ENCODE assay signal across 17 cellular contexts in the genomic region with DNA sequence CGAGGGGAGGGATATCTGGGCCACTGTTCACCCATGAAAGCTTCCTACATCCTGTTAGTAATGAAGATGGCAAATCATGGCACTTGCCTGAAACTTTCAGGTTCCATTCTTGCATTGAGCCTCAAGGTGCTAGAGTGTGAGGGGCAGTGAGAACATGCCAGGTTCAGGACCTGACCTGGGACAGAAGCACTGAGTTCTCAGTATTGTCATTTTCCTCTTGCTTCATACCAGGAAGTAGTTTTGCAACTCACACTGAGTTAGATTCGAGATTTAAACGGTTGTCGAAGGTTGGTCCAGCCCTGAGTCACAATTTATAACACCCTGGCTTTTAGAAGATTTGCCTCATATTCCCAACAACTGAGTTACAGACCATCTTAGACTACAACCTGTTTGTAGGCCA. TPM values are rescaled to one million over a fixed set of nuclear protein-coding genes. Genes with fewer than 3 reads are reported as not detected.
A peak's percentile ranks its signal among the peaks of the same experiment; 100 is the strongest.
DNase-seq lines count a peak whose midpoint lies in the region; ATAC-seq and TF ChIP-seq lines count a peak whose summit lies in the region.
"Had no signal": no experiment of that assay in that cellular context is flagged by ENCODE, and none has a peak within 500 bp of the region (broad histone marks: within the 10 kb centered on the region; RNA-seq: fewer than 3 reads in every experiment).

No MANE protein-coding gene starts in this region.

- H3K9me3 ChIP-seq in mucosa of descending colon, result no peaks in the 10 kb centered on the region
- H3K9me3 ChIP-seq in uterus, result no peaks in the 10 kb centered on the region
- H3K9me3 ChIP-seq in tibial artery, result no peaks in the 10 kb centered on the region
- H3K9me3 ChIP-seq: right atrium auricular region had no signal

- peak; percentile 38 for ATAC-seq in mucosa of descending colon
- ATAC-seq: left ventricle myocardium superior, natural killer cell, PC-3 had no signal

- TF ChIP-seq POLR2A in uterus (IDR thresholded peaks at IDR 0.05), result no peak

- peak overlapping the region in 1 of 59 donors; percentile 70 for H3K4me3 ChIP-seq in dorsolateral prefrontal cortex
- H3K4me3 ChIP-seq in mucosa of descending colon, result no peak overlapping the region
- H3K4me3 ChIP-seq in uterus, result peak overlapping the region in 1 of 2 donors; percentile 39
- no peak overlapping the region for H3K4me3 ChIP-seq in tibial artery
- H3K4me3 ChIP-seq: right atrium auricular region had no signal

- H3K27ac ChIP-seq in dorsolateral prefrontal cortex (peak overlapping the region in 46 of 59 donors; percentile 1 to 98 (median 68)), uterus (peak overlapping the region; percentile 97), tibial artery (no peak overlapping the region), RWPE1 (no peak overlapping the region)

- H3K4me1 ChIP-seq in mucosa of descending colon (ENCODE audit: low read depth) (peaks cover 9% of the 10 kb centered on the region), uterus (no peaks in the 10 kb centered on the region), tibial artery (peaks cover 0 to 9% (median 2%) of the 10 kb centered on the region in 4 donors)

- intact Hi-C loops in dorsolateral prefrontal cortex (cut with DNase I) (no loop called here), mucosa of descending colon (cut with DNase I, micrococcal nuclease) (loop anchor here in 1 of 2 donors (5.0 kb wide), 1 partner anchor 610 kb away; no protein-coding TSS in a partner anchor), uterus (cut with DNase I; ENCODE audit: low total_unique reads) (no loop called here), tibial artery (cut with DNase I; ENCODE audit: low total_unique reads) (no loop called here)

- CTCF ChIA-PET in RWPE1 (lab: Yijun Ruan, JAX), result no interaction called here

- TF ChIP-seq CTCF in dorsolateral prefrontal cortex (IDR thresholded peaks at IDR 0.05 in 54 of 56, conservative IDR thresholded peaks at IDR 0.05 in 2 of 56; ENCODE audit: low read depth in 1 of 56, partially characterized antibody in 56 of 56), result no peak
- TF ChIP-seq CTCF in mucosa of descending colon (IDR thresholded peaks at IDR 0.05), result no peak
- TF ChIP-seq CTCF in uterus (IDR thresholded peaks at IDR 0.05), result no peak
- TF ChIP-seq CTCF in tibial artery (IDR thresholded peaks at IDR 0.05), result no peak
- TF ChIP-seq CTCF in RWPE1 (conservative IDR thresholded peaks at IDR 0.05; ENCODE audit: low read depth), result no peak

- DNase-seq in SKM-1 treated with dmso at 0.1 percent for 144 hours (lab: John Stamatoyannopoulos, UW; ENCODE audit: unreplicated experiment) (peak; percentile 17), SKM-1 (lab: John Stamatoyannopoulos, UW; ENCODE audit: unreplicated experiment) (no peak), dorsolateral prefrontal cortex (no peak), mucosa of descending colon (no peak), uterus (peak in 1 of 2 donors; percentile 63), NCI-H2171 (lab: John Stamatoyannopoulos, UW) (no peak), tibial artery (no peak), RWPE1 (ENCODE audit: low spot score) (no peak)
- DNase-seq: anterior cingulate cortex; DMS79; left ventricle myocardium superior; natural killer cell; NCI-H2029 treated with DMSO at 0.1 percent for 48 hours; PC-3; stimulated activated CD4-positive, alpha-beta T cell treated with anti-CD3 and anti-CD28 coated beads, Interleukin-2, amount 100 ng/mL, for 24 hours had no signal

- H3K27me3 ChIP-seq in dorsolateral prefrontal cortex, result peaks cover 0 to 53% (median 23%) of the 10 kb centered on the region in 45 donors
- H3K27me3 ChIP-seq in uterus, result no peaks in the 10 kb centered on the region
- H3K27me3 ChIP-seq in tibial artery, result no peaks in the 10 kb centered on the region

- H3K36me3 ChIP-seq in mucosa of descending colon (ENCODE audit: low read depth) (no peaks in the 10 kb centered on the region), uterus (no peaks in the 10 kb centered on the region), tibial artery (no peaks in the 10 kb centered on the region)
- H3K36me3 ChIP-seq: right atrium auricular region had no signal

- POLR2A ChIA-PET in RWPE1 (lab: Yijun Ruan, JAX; ENCODE audit: low non-redundant PET), result no interaction called here

RNA-seq across cellular contexts. Expression of gene MEIS2, which starts 11.8 kb away (rescaled TPM):
- total RNA-seq in dorsolateral prefrontal cortex (10 to 100 TPM; 23.7 to 65.2 (median 44.8) TPM), mucosa of descending colon (10 to 100 TPM in 1 of 3 donors, 1 to 10 TPM in 2; 3.8 to 93.3 (median 8.9) TPM), uterus (100 to 1,000 TPM in 2 of 4 donors, 10 to 100 TPM in 2; 84.0 to 184 (median 112) TPM)
- total RNA-seq: activated T-helper 2 cell treated with anti-CD3 and anti-CD28 coated beads, Interferon-gamma antibody, Interleukin-2, Interleukin-4, amounts not matched to agents 10 μg/mL and 5 μg/mL and 100 μg/mL, durations not matched to agents 14 hours and 24 hours and 36 hours had no signal

Comparison
In these comparisons a context has a peak if more than half of its experiments do, and no peak if none do; other contexts are left out.
1. H3K27ac ChIP-seq: peak in dorsolateral prefrontal cortex (46 of 59) and uterus (2 of 2); none in tibial artery (0 of 2) and RWPE1 (single experiment).